Comparison of ENCODE assay signal across 8 cellular contexts in genomic region chr10:9331583-9332008, GRCh38.
DNase-seq lines count a peak whose midpoint lies in the region; ATAC-seq and TF ChIP-seq lines count a peak whose summit lies in the region.

No MANE protein-coding gene starts in this region.

- no peaks in the 10 kb centered on the region for H3K9me3 ChIP-seq in breast epithelium
- H3K9me3 ChIP-seq in upper lobe of right lung: no peaks in the 10 kb centered on the region

- no peak for DNase-seq in activated CD8-positive, alpha-beta memory T cell treated with anti-CD3 and anti-CD28 coated beads, Interleukin-2, amount 10 ng/mL, durations not matched to agents 7 days and 5 days
- no peak for DNase-seq in activated CD8-positive, alpha-beta memory T cell treated with anti-CD3 and anti-CD28 coated beads, Interleukin-2, amount 50 U/mL, for 48 hours
- peak; percentile 3 for DNase-seq in HFF-Myc (ENCODE audit: extremely low read depth, low read depth)
- DNase-seq in NCI-H345 (lab: John Stamatoyannopoulos, UW): peak; percentile 34
- DNase-seq in breast epithelium (ENCODE audit: low spot score in 2 of 2): no peak
- peak; percentile 63 for DNase-seq in kidney glomerular epithelial cell (lab: John Stamatoyannopoulos, UW)
- no peak for DNase-seq in upper lobe of right lung

- H3K4me3 Mint-ChIP-seq in activated CD8-positive, alpha-beta memory T cell treated with anti-CD3 and anti-CD28 coated beads, Interleukin-2, amount 10 ng/mL, durations not matched to agents 7 days and 5 days: no peak overlapping the region

- no peak overlapping the region for H3K27ac Mint-ChIP-seq in activated CD8-positive, alpha-beta memory T cell treated with anti-CD3 and anti-CD28 coated beads, Interleukin-2, amount 10 ng/mL, durations not matched to agents 7 days and 5 days

- H3K36me3 Mint-ChIP-seq in activated CD8-positive, alpha-beta memory T cell treated with anti-CD3 and anti-CD28 coated beads, Interleukin-2, amount 10 ng/mL, durations not matched to agents 7 days and 5 days: no peaks in the 10 kb centered on the region

- H3K4me3 ChIP-seq in HFF-Myc (replicated peaks; ENCODE audit: low read depth, low read length) (no peak overlapping the region), breast epithelium (no peak overlapping the region), upper lobe of right lung (no peak overlapping the region)

- no peaks in the 10 kb centered on the region for H3K36me3 ChIP-seq in breast epithelium
- H3K36me3 ChIP-seq in upper lobe of right lung: no peaks in the 10 kb centered on the region

- H3K27me3 Mint-ChIP-seq in activated CD8-positive, alpha-beta memory T cell treated with anti-CD3 and anti-CD28 coated beads, Interleukin-2, amount 10 ng/mL, durations not matched to agents 7 days and 5 days: peaks cover 15% of the 10 kb centered on the region

- no peaks in the 10 kb centered on the region for H3K4me1 Mint-ChIP-seq in activated CD8-positive, alpha-beta memory T cell treated with anti-CD3 and anti-CD28 coated beads, Interleukin-2, amount 10 ng/mL, durations not matched to agents 7 days and 5 days

- H3K27ac ChIP-seq in breast epithelium (no peak overlapping the region), upper lobe of right lung (no peak overlapping the region)

- TF ChIP-seq POLR2A in breast epithelium (IDR thresholded peaks at IDR 0.05): no peak

- peak; percentile 49 for ATAC-seq in activated CD8-positive, alpha-beta memory T cell treated with anti-CD3 and anti-CD28 coated beads, Interleukin-2, amount 10 ng/mL, durations not matched to agents 7 days and 5 days
- peak; percentile 83 for ATAC-seq in upper lobe of right lung
- no peak for ATAC-seq in HG03571 (IDR thresholded peaks at IDR 0.05; ENCODE audit: unreplicated experiment)

- CTCF ChIA-PET in activated CD8-positive, alpha-beta memory T cell treated with anti-CD3 and anti-CD28 coated beads, Interleukin-2, amount 10 ng/mL, durations not matched to agents 7 days and 5 days (lab: Charles Lee): interaction anchor here (0.5 to 0.8 kb wide), 2 partner anchors 8 to 1131 kb away, joined by 3 read pairs; no protein-coding TSS in a partner anchor

- peak; percentile 57 for TF ChIP-seq CTCF in HFF-Myc (IDR thresholded peaks at IDR 0.05; ENCODE audit: low read depth, low read length, missing control alignments)
- peak; percentile 44 to 76 (median 64) for TF ChIP-seq CTCF in breast epithelium (IDR thresholded peaks at IDR 0.05)
- peak; percentile 84 for TF ChIP-seq CTCF in upper lobe of right lung (IDR thresholded peaks at IDR 0.05)

- no peaks in the 10 kb centered on the region for H3K9me3 Mint-ChIP-seq in activated CD8-positive, alpha-beta memory T cell treated with anti-CD3 and anti-CD28 coated beads, Interleukin-2, amount 10 ng/mL, durations not matched to agents 7 days and 5 days (ENCODE audit: low read depth)

- H3K27me3 ChIP-seq in breast epithelium (no peaks in the 10 kb centered on the region), upper lobe of right lung (peaks cover 6% of the 10 kb centered on the region)

- intact Hi-C loops in breast epithelium (cut with DNase I; ENCODE audit: low total_unique reads): no loop called here
- intact Hi-C loops in upper lobe of right lung (cut with DNase I): no loop called here

- H3K4me1 ChIP-seq in breast epithelium: no peaks in the 10 kb centered on the region
- H3K4me1 ChIP-seq in upper lobe of right lung: no peaks in the 10 kb centered on the region

Comparison
In these comparisons a context has a peak if more than half of its experiments do, and no peak if none do; other contexts are left out.
1. DNase-seq: peak in HFF-Myc (single experiment), NCI-H345 (single experiment) and kidney glomerular epithelial cell (single experiment); none in activated CD8-positive, alpha-beta memory T cell treated with anti-CD3 and anti-CD28 coated beads, Interleukin-2, amount 10 ng/mL, durations not matched to agents 7 days and 5 days (single experiment), activated CD8-positive, alpha-beta memory T cell treated with anti-CD3 and anti-CD28 coated beads, Interleukin-2, amount 50 U/mL, for 48 hours (single experiment), breast epithelium (0 of 2) and upper lobe of right lung (single experiment).
2. Peak in every context shown above with its lines, with median percentiles within 50 percentile points of each other: CTCF ChIP-seq.